In genomic region chr1:173476664-173477285, GRCh38 we compare ENCODE assay signal across 8 cellular contexts. TPM values are rescaled to one million over a fixed set of nuclear protein-coding genes. Genes with fewer than 3 reads are reported as not detected.
DNase-seq lines count a peak whose midpoint lies in the region; ATAC-seq and TF ChIP-seq lines count a peak whose summit lies in the region.

No MANE protein-coding gene starts in this region.

- H3K4me3 ChIP-seq in Caco-2 (ENCODE audit: low read depth, low read length) (peak overlapping the region; percentile 89), endocrine pancreas (ENCODE audit: control insufficient read depth, insufficient read depth, low read length) (peak overlapping the region; percentile 86)

- peaks cover 70% of the 10 kb centered on the region for H3K36me3 Mint-ChIP-seq in Caco-2 (ENCODE audit: insufficient read depth, unreplicated experiment)

- peak overlapping the region; percentile 93 for H3K4me3 Mint-ChIP-seq in Caco-2 (ENCODE audit: unreplicated experiment)

- peaks cover 9% of the 10 kb centered on the region for H3K36me3 ChIP-seq in Caco-2 (ENCODE audit: control insufficient read depth, insufficient read depth, low read length)
- H3K36me3 ChIP-seq in endocrine pancreas (ENCODE audit: control insufficient read depth, insufficient read depth, low read length) = no peaks in the 10 kb centered on the region

- H3K4me1 ChIP-seq in Caco-2 (peaks cover 32% of the 10 kb centered on the region), endocrine pancreas (ENCODE audit: control insufficient read depth, insufficient read depth, low read length) (peaks cover 11% of the 10 kb centered on the region)

- POLR2A ChIA-PET in Caco-2 (lab: Charles Lee) = interaction anchor here (0.7 to 1.5 kb wide), 7 partner anchors 10 to 391 kb away, joined by 3 to 8 read pairs (median 4); partner anchors contain the start of genes KLHL20 and ZBTB37

- ATAC-seq in GM21367 (IDR thresholded peaks at IDR 0.05; ENCODE audit: unreplicated experiment) = peak; percentile 95

- peaks cover 41% of the 10 kb centered on the region for H3K4me1 Mint-ChIP-seq in Caco-2 (ENCODE audit: low read depth, unreplicated experiment)

- CTCF ChIA-PET in Caco-2 (lab: Charles Lee) = interaction anchor here (0.8 to 1.2 kb wide), 2 partner anchors 9 to 12 kb away, joined by 3 read pairs; no protein-coding TSS in a partner anchor

- no peak for TF ChIP-seq CTCF in Caco-2 (IDR thresholded peaks at IDR 0.05; ENCODE audit: insufficient read depth in 1 of 2, low read depth in 1 of 2, low read length in 1 of 2, severe bottlenecking in 1 of 2, unreplicated experiment in 1 of 2)

- no peaks in the 10 kb centered on the region for H3K9me3 Mint-ChIP-seq in Caco-2 (ENCODE audit: unreplicated experiment)

- no peaks in the 10 kb centered on the region for H3K27me3 Mint-ChIP-seq in Caco-2 (ENCODE audit: insufficient read depth, unreplicated experiment)

- H3K27ac Mint-ChIP-seq in Caco-2 (ENCODE audit: unreplicated experiment) = peak overlapping the region; percentile 97

- H3K27me3 ChIP-seq in Caco-2 (replicated peaks; ENCODE audit: control insufficient read depth, insufficient read depth, low read length) (no peaks in the 10 kb centered on the region), endocrine pancreas (ENCODE audit: control insufficient read depth, insufficient read depth, low read length) (no peaks in the 10 kb centered on the region)

- DNase-seq in Caco-2 = peak; percentile 92 to 95
- peak; percentile 89 for DNase-seq in HT1080 (ENCODE audit: low read depth)
- peak; percentile 95 for DNase-seq in NK-92 treated with Interleukin-12 subunit alpha and Interleukin-12 subunit beta, amount 100 ng/mL, for 24 hours (lab: John Stamatoyannopoulos, UW)
- DNase-seq in activated CD8-positive, alpha-beta memory T cell treated with anti-CD3 and anti-CD28 coated beads for 4 hours (ENCODE audit: low read depth in 2 of 2) = peak; percentile 36 to 51
- peak; percentile 95 for DNase-seq in mesenteric fat pad (ENCODE audit: low spot score)
- peak; percentile 69 for DNase-seq in stimulated activated CD8-positive, alpha-beta memory T cell treated with anti-CD3 and anti-CD28 coated beads, Interleukin-15, amount 100 ng/mL, for 24 hours (ENCODE audit: low read depth)

- peak overlapping the region; percentile 82 for H3K9ac ChIP-seq in endocrine pancreas (ENCODE audit: control insufficient read depth, insufficient read depth, low read length)

- peaks cover 2% of the 10 kb centered on the region; the same call in 1 of the 2 replicates for H3K9me3 ChIP-seq in Caco-2
- H3K9me3 ChIP-seq in endocrine pancreas (ENCODE audit: control insufficient read depth, low read length) = no peaks in the 10 kb centered on the region

- no TSS peak for BruUV-seq in Caco-2 (replicated peaks; lab: Mats Ljungman, UMichigan)

- intact Hi-C loops in Caco-2 (cut with micrococcal nuclease; ENCODE audit: unreplicated experiment) = loop anchor here (1.0 to 10.0 kb wide), 3 partner anchors 13 to 758 kb away; partner anchors contain the start of gene RC3H1

RNA-seq across cellular contexts. Expression of gene PRDX6, which starts 0.4 kb away (rescaled TPM):
- 513 and 540 TPM in 2 replicates for total RNA-seq in Caco-2 (2022)
- total RNA-seq in HT1080 (2014; rRNA removed; shearing (Covaris generic)) = 185 and 243 TPM in 2 replicates
- 194 and 198 TPM in 2 replicates for polyA plus RNA-seq in HT1080 (2015; cell fraction: cytosol; rRNA removed)
- 178 TPM in 2 replicates for polyA plus RNA-seq in HT1080 (2015; cell fraction: nucleus; rRNA removed)
- 873 TPM for total RNA-seq in mesenteric fat pad

Comparison
In these comparisons a context has a peak if more than half of its experiments do, and no peak if none do; other contexts are left out.
1. Peak in every context shown above with its lines: DNase-seq, ATAC-seq and H3K4me3 ChIP-seq.
2. DNase-seq: peak in every context shown above with its lines; median percentile 95 in NK-92 treated with Interleukin-12 subunit alpha and Interleukin-12 subunit beta, amount 100 ng/mL, for 24 hours; 95 in mesenteric fat pad; 94 in Caco-2; 89 in HT1080; 69 in stimulated activated CD8-positive, alpha-beta memory T cell treated with anti-CD3 and anti-CD28 coated beads, Interleukin-15, amount 100 ng/mL, for 24 hours; 44 in activated CD8-positive, alpha-beta memory T cell treated with anti-CD3 and anti-CD28 coated beads for 4 hours.